1 cellular context compared by ENCODE assay signal in genomic region chr22:39469681-39470461, GRCh38.
TF ChIP-seq lines count a peak whose summit lies in the region.

No MANE protein-coding gene starts in this region.

TF ChIP-seq in HepG2, 621 proteins besides CTCF, POLR2A, EP300 and RAD21 (continued from another document and continues in another):
- TF ChIP-seq HMGXB4 (CRISPR knock-in tag; IDR thresholded peaks at IDR 0.05; ENCODE audit: borderline replicate concordance in 1 of 2, low read depth in 1 of 2) = peak; percentile 28 to 55; a peak in 2 of 4 replicates
- TF ChIP-seq CBX5 (CRISPR knock-in tag; IDR thresholded peaks at IDR 0.05; ENCODE audit: borderline replicate concordance) = no peak; the same call in 1 of the 2 replicates
- TF ChIP-seq ISL2 (CRISPR knock-in tag; IDR thresholded peaks at IDR 0.05) = no peak
- no peak for TF ChIP-seq SUZ12 (IDR thresholded peaks at IDR 0.05; ENCODE audit: low read depth, low read length)
- TF ChIP-seq, protein P1, sequence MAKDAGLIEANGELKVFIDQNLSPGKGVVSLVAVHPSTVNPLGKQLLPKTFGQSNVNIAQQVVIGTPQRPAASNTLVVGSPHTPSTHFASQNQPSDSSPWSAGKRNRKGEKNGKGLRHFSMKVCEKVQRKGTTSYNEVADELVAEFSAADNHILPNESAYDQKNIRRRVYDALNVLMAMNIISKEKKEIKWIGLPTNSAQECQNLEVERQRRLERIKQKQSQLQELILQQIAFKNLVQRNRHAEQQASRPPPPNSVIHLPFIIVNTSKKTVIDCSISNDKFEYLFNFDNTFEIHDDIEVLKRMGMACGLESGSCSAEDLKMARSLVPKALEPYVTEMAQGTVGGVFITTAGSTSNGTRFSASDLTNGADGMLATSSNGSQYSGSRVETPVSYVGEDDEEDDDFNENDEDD (CRISPR knock-in tag; IDR thresholded peaks at IDR 0.05; ENCODE audit: borderline replicate concordance) = no peak
- TF ChIP-seq SIX4 (CRISPR knock-in tag; IDR thresholded peaks at IDR 0.05) = no peak
- TF ChIP-seq ZNF136 (CRISPR knock-in tag; IDR thresholded peaks at IDR 0.05; ENCODE audit: low read depth) = no peak
- TF ChIP-seq RARA (CRISPR knock-in tag; IDR thresholded peaks at IDR 0.05) = peak; percentile 72
- TF ChIP-seq ZFX (CRISPR knock-in tag; IDR thresholded peaks at IDR 0.05; ENCODE audit: low read depth) = peak; percentile 72
- TF ChIP-seq CHD4 (IDR thresholded peaks at IDR 0.05; ENCODE audit: borderline replicate concordance, low read length) = no peak
- TF ChIP-seq, protein P2, sequence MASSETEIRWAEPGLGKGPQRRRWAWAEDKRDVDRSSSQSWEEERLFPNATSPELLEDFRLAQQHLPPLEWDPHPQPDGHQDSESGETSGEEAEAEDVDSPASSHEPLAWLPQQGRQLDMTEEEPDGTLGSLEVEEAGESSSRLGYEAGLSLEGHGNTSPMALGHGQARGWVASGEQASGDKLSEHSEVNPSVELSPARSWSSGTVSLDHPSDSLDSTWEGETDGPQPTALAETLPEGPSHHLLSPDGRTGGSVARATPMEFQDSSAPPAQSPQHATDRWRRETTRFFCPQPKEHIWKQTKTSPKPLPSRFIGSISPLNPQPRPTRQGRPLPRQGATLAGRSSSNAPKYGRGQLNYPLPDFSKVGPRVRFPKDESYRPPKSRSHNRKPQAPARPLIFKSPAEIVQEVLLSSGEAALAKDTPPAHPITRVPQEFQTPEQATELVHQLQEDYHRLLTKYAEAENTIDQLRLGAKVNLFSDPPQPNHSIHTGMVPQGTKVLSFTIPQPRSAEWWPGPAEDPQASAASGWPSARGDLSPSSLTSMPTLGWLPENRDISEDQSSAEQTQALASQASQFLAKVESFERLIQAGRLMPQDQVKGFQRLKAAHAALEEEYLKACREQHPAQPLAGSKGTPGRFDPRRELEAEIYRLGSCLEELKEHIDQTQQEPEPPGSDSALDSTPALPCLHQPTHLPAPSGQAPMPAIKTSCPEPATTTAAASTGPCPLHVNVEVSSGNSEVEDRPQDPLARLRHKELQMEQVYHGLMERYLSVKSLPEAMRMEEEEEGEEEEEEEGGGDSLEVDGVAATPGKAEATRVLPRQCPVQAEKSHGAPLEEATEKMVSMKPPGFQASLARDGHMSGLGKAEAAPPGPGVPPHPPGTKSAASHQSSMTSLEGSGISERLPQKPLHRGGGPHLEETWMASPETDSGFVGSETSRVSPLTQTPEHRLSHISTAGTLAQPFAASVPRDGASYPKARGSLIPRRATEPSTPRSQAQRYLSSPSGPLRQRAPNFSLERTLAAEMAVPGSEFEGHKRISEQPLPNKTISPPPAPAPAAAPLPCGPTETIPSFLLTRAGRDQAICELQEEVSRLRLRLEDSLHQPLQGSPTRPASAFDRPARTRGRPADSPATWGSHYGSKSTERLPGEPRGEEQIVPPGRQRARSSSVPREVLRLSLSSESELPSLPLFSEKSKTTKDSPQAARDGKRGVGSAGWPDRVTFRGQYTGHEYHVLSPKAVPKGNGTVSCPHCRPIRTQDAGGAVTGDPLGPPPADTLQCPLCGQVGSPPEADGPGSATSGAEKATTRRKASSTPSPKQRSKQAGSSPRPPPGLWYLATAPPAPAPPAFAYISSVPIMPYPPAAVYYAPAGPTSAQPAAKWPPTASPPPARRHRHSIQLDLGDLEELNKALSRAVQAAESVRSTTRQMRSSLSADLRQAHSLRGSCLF (CRISPR knock-in tag; IDR thresholded peaks at IDR 0.05; ENCODE audit: borderline replicate concordance) = no peak
- no peak for TF ChIP-seq PHF5A (CRISPR knock-in tag; IDR thresholded peaks at IDR 0.05; ENCODE audit: low read depth, unreplicated experiment)
- TF ChIP-seq ZNF225 (CRISPR knock-in tag; IDR thresholded peaks at IDR 0.05) = 0 out of 2 replicates have a peak, but pooled peaks have one; percentile 13
- no peak for TF ChIP-seq ZFP82 (CRISPR knock-in tag; IDR thresholded peaks at IDR 0.05; ENCODE audit: borderline replicate concordance)
- no peak for TF ChIP-seq SP2 (CRISPR knock-in tag; IDR thresholded peaks at IDR 0.05)
- TF ChIP-seq PAWR (CRISPR knock-in tag; IDR thresholded peaks at IDR 0.05; ENCODE audit: borderline replicate concordance) = no peak
- TF ChIP-seq SNAPC2 (CRISPR knock-in tag; IDR thresholded peaks at IDR 0.05) = no peak
- no peak for TF ChIP-seq SRSF4 (IDR thresholded peaks at IDR 0.05; ENCODE audit: low read depth, low read length, poor library complexity, severe bottlenecking)
- TF ChIP-seq, protein P3, sequence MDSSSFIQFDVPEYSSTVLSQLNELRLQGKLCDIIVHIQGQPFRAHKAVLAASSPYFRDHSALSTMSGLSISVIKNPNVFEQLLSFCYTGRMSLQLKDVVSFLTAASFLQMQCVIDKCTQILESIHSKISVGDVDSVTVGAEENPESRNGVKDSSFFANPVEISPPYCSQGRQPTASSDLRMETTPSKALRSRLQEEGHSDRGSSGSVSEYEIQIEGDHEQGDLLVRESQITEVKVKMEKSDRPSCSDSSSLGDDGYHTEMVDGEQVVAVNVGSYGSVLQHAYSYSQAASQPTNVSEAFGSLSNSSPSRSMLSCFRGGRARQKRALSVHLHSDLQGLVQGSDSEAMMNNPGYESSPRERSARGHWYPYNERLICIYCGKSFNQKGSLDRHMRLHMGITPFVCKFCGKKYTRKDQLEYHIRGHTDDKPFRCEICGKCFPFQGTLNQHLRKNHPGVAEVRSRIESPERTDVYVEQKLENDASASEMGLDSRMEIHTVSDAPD (CRISPR knock-in tag; IDR thresholded peaks at IDR 0.05) = 0 out of 2 replicates have a peak, but pooled peaks have one; percentile 36
- TF ChIP-seq FOXP1 (IDR thresholded peaks at IDR 0.05) = no peak
- TF ChIP-seq FOXP1 (CRISPR knock-in tag; IDR thresholded peaks at IDR 0.05) = peak; percentile 85
- no peak for TF ChIP-seq SMAD1 (CRISPR knock-in tag; IDR thresholded peaks at IDR 0.05; ENCODE audit: borderline replicate concordance, low read depth)
- peak; percentile 51; the same call in 1 of the 2 replicates for TF ChIP-seq ZNF580 (CRISPR knock-in tag; IDR thresholded peaks at IDR 0.05; ENCODE audit: borderline replicate concordance, low read depth)
- TF ChIP-seq ATF1 (CRISPR knock-in tag; IDR thresholded peaks at IDR 0.05) = no peak
- TF ChIP-seq ZEB1 (IDR thresholded peaks at IDR 0.05; ENCODE audit: insufficient replicate concordance, low read depth) = no peak
- no peak for TF ChIP-seq DNMT3B (CRISPR knock-in tag; conservative IDR thresholded peaks at IDR 0.05)
- no peak for TF ChIP-seq MATR3 (CRISPR knock-in tag; IDR thresholded peaks at IDR 0.05)
- TF ChIP-seq ZNF781 (CRISPR knock-in tag; IDR thresholded peaks at IDR 0.05; ENCODE audit: borderline replicate concordance, not compliant biosample characterization) = no peak
- no peak for TF ChIP-seq KMT2A (CRISPR knock-in tag; IDR thresholded peaks at IDR 0.05)
- TF ChIP-seq, protein P4, sequence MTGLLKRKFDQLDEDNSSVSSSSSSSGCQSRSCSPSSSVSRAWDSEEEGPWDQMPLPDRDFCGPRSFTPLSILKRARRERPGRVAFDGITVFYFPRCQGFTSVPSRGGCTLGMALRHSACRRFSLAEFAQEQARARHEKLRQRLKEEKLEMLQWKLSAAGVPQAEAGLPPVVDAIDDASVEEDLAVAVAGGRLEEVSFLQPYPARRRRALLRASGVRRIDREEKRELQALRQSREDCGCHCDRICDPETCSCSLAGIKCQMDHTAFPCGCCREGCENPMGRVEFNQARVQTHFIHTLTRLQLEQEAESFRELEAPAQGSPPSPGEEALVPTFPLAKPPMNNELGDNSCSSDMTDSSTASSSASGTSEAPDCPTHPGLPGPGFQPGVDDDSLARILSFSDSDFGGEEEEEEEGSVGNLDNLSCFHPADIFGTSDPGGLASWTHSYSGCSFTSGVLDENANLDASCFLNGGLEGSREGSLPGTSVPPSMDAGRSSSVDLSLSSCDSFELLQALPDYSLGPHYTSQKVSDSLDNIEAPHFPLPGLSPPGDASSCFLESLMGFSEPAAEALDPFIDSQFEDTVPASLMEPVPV (CRISPR knock-in tag; IDR thresholded peaks at IDR 0.05) = no peak
- 0 out of 2 replicates have a peak, but pooled peaks have one; percentile 33 for TF ChIP-seq ZIK1 (CRISPR knock-in tag; IDR thresholded peaks at IDR 0.05; ENCODE audit: borderline replicate concordance, low read depth)
- peak; percentile 74; the same call in 1 of the 2 replicates for TF ChIP-seq ZNF788 (CRISPR knock-in tag; IDR thresholded peaks at IDR 0.05; ENCODE audit: borderline replicate concordance)
- peak; percentile 43 for TF ChIP-seq GABPB1 (CRISPR knock-in tag; IDR thresholded peaks at IDR 0.05)
- peak; percentile 39; the same call in 1 of the 2 replicates for TF ChIP-seq MEIS2 (CRISPR knock-in tag; IDR thresholded peaks at IDR 0.05)
- TF ChIP-seq, protein P5, sequence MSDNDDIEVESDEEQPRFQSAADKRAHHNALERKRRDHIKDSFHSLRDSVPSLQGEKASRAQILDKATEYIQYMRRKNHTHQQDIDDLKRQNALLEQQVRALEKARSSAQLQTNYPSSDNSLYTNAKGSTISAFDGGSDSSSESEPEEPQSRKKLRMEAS (IDR thresholded peaks at IDR 0.05) = peak; percentile 29; the same call in 1 of the 2 replicates
- TF ChIP-seq, protein P6, sequence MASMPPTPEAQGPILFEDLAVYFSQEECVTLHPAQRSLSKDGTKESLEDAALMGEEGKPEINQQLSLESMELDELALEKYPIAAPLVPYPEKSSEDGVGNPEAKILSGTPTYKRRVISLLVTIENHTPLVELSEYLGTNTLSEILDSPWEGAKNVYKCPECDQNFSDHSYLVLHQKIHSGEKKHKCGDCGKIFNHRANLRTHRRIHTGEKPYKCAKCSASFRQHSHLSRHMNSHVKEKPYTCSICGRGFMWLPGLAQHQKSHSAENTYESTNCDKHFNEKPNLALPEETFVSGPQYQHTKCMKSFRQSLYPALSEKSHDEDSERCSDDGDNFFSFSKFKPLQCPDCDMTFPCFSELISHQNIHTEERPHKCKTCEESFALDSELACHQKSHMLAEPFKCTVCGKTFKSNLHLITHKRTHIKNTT (CRISPR knock-in tag; IDR thresholded peaks at IDR 0.05) = no peak
- TF ChIP-seq HNF4G (IDR thresholded peaks at IDR 0.05; ENCODE audit: borderline replicate concordance, low read depth, low read length) = peak; percentile 38; the same call in 1 of the 2 replicates
- TF ChIP-seq HNF4G (CRISPR knock-in tag; IDR thresholded peaks at IDR 0.05; ENCODE audit: borderline replicate concordance, low read depth) = no peak; the same call in 1 of the 2 replicates
- no peak; a peak in 1 of 4 replicates for TF ChIP-seq KLF16 (CRISPR knock-in tag; IDR thresholded peaks at IDR 0.05)
- TF ChIP-seq UBTF (CRISPR knock-in tag; IDR thresholded peaks at IDR 0.05) = peak; percentile 44
- TF ChIP-seq, protein P7, sequence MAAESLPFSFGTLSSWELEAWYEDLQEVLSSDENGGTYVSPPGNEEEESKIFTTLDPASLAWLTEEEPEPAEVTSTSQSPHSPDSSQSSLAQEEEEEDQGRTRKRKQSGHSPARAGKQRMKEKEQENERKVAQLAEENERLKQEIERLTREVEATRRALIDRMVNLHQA (CRISPR knock-in tag; IDR thresholded peaks at IDR 0.05) = no peak
- TF ChIP-seq MED13 (CRISPR knock-in tag; IDR thresholded peaks at IDR 0.05) = no peak
- TF ChIP-seq ONECUT2 (CRISPR knock-in tag; IDR thresholded peaks at IDR 0.05) = no peak
- TF ChIP-seq, protein P8, sequence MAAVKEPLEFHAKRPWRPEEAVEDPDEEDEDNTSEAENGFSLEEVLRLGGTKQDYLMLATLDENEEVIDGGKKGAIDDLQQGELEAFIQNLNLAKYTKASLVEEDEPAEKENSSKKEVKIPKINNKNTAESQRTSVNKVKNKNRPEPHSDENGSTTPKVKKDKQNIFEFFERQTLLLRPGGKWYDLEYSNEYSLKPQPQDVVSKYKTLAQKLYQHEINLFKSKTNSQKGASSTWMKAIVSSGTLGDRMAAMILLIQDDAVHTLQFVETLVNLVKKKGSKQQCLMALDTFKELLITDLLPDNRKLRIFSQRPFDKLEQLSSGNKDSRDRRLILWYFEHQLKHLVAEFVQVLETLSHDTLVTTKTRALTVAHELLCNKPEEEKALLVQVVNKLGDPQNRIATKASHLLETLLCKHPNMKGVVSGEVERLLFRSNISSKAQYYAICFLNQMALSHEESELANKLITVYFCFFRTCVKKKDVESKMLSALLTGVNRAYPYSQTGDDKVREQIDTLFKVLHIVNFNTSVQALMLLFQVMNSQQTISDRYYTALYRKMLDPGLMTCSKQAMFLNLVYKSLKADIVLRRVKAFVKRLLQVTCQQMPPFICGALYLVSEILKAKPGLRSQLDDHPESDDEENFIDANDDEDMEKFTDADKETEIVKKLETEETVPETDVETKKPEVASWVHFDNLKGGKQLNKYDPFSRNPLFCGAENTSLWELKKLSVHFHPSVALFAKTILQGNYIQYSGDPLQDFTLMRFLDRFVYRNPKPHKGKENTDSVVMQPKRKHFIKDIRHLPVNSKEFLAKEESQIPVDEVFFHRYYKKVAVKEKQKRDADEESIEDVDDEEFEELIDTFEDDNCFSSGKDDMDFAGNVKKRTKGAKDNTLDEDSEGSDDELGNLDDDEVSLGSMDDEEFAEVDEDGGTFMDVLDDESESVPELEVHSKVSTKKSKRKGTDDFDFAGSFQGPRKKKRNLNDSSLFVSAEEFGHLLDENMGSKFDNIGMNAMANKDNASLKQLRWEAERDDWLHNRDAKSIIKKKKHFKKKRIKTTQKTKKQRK (IDR thresholded peaks at IDR 0.05; ENCODE audit: low read length) = no peak
- no peak for TF ChIP-seq MXI1 (IDR thresholded peaks at IDR 0.05; ENCODE audit: borderline replicate concordance, low read depth, low read length)
